Comparison of ENCODE assay signal across 11 cellular contexts in the genomic region with DNA sequence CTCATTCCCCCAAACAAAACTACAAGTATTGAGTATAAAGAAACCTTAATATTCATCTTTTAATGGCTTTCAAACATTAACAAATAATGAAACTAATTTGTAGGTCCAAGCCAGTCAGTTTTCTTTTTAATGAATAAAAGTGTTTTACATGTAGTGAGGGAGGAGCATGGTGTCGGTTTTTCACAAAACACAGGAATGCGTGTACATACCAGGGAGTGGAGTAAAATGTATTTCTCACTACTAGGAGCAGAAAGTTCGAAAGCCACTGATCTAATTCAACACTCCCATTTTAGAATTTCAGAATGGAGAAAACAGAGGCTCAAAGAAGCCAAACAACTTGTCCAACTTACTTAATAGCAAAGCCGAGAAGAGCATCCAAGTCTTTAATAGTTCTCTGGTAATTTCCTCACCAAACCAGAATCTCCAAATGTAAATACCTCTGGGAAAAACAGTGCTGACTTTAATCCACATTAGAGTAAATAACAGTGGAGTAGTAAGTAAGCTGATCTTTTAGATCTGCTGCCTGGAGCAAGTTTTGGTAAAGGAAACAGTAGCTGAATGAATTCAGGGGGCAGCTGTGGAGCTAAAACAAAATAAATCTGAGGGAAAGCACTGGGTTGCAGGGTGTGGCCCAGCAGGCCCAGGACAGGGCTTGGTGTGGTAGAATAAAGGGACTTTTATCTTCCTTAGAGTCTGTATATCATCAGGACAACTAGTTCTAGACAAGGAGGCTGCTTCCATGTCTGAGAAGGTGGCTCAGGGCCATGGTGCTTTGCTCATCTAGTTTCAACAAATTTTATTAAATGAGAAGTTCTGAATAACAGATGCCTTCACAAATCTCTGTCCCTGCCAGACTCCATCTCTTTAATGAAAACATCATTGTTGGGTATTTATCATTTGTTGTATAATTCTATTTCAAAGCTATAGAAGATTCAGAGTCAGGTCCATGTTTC. TPM values are rescaled to one million over a fixed set of nuclear protein-coding genes. Genes with fewer than 3 reads are reported as not detected.
DNase-seq lines count a peak whose midpoint lies in the region; ATAC-seq, FAIRE-seq and TF ChIP-seq lines count a peak whose summit lies in the region.
"Had no signal": no experiment of that assay in that cellular context is flagged by ENCODE, and none has a peak within 500 bp of the region (broad histone marks: within the 10 kb centered on the region; RNA-seq: fewer than 3 reads in every experiment).

No MANE protein-coding gene starts in this region.

- BruUV-seq in Calu3 (replicated peaks; lab: Mats Ljungman, UMichigan), result no TSS peak

- H3K9me3 ChIP-seq in T-helper 17 cell (ENCODE audit: control insufficient read depth, low read length, poor library complexity, severe bottlenecking), result no peaks in the 10 kb centered on the region
- H3K9me3 ChIP-seq in gastrocnemius medialis, result no peaks in the 10 kb centered on the region

- intact Hi-C loops in Calu3 (cut with micrococcal nuclease; ENCODE audit: unreplicated experiment) (no loop called here), gastrocnemius medialis (cut with DNase I; ENCODE audit: low total_unique reads) (loop anchor here (10.0 kb wide), 1 partner anchor 538 kb away; a partner anchor contains a TSS)

- no peak for ATAC-seq in T-helper 17 cell
- no peak for ATAC-seq in gastrocnemius medialis
- ATAC-seq in HG03520 (IDR thresholded peaks at IDR 0.05; ENCODE audit: unreplicated experiment), result no peak

- no peaks in the 10 kb centered on the region for H3K27me3 ChIP-seq in gastrocnemius medialis

- H3K36me3 ChIP-seq in gastrocnemius medialis, result no peaks in the 10 kb centered on the region

- no peak for DNase-seq in Calu3
- no peak for DNase-seq in T-helper 17 cell
- DNase-seq in foreskin melanocyte, result peak; percentile 53
- no peak for DNase-seq in gastrocnemius medialis
- no peak for DNase-seq in HuH-7.5 (ENCODE audit: low spot score)
- no peak for DNase-seq in urothelium cell line (ENCODE audit: low spot score)
- DNase-seq in cerebellar nuclear complex (lab: John Stamatoyannopoulos, UW), result no peak
- DNase-seq: erythroblast, NCI-H1417 treated with DMSO at 0.1 percent for 48 hours, SHP77 treated with DMSO at 0.1 percent for 48 hours had no signal

- CTCF ChIA-PET in Calu3 (lab: Charles Lee), result interaction anchor here (0.5 to 0.9 kb wide), 4 partner anchors 8 to 737 kb away, joined by 3 to 4 read pairs (median 4); a partner anchor contains a TSS

- peaks cover 66 to 79% of the 10 kb centered on the region in 2 donors for H3K4me1 ChIP-seq in gastrocnemius medialis

- H3K27ac ChIP-seq in gastrocnemius medialis, result peak overlapping the region; percentile 11 to 37 (median 26)

- H3K36me3 Mint-ChIP-seq in Calu3 (ENCODE audit: insufficient read depth, unreplicated experiment) (peaks cover 57% of the 10 kb centered on the region), T-helper 17 cell (ENCODE audit: low read depth) (peaks cover 5% of the 10 kb centered on the region)

- no peak for FAIRE-seq in urothelium cell line (lab: Jason Lieb, UNC)

- no peak for TF ChIP-seq POLR2A in gastrocnemius medialis (IDR thresholded peaks at IDR 0.05)

- in situ Hi-C loops in gastrocnemius medialis (cut with MboI; ENCODE audit: low sequenced_read_pairs in 4 of 4), result no loop called here

- no peak overlapping the region for H3K4me3 ChIP-seq in gastrocnemius medialis

- no peaks in the 10 kb centered on the region for H3K9me3 Mint-ChIP-seq in Calu3 (ENCODE audit: low read depth, unreplicated experiment)

- no peak overlapping the region for H3K27ac Mint-ChIP-seq in Calu3 (ENCODE audit: unreplicated experiment)
- H3K27ac Mint-ChIP-seq in T-helper 17 cell, result peak overlapping the region; percentile 82

- TF ChIP-seq CTCF in Calu3 (IDR thresholded peaks at IDR 0.05; ENCODE audit: unreplicated experiment) (no peak), gastrocnemius medialis (IDR thresholded peaks at IDR 0.05 in 4 of 5, conservative IDR thresholded peaks at IDR 0.05 in 1 of 5) (no peak)

- H3K4me1 Mint-ChIP-seq in Calu3 (ENCODE audit: low read depth, unreplicated experiment), result peaks cover 81% of the 10 kb centered on the region
- peaks cover 61% of the 10 kb centered on the region for H3K4me1 Mint-ChIP-seq in T-helper 17 cell

- H3K27me3 Mint-ChIP-seq in Calu3 (ENCODE audit: unreplicated experiment) (no peaks in the 10 kb centered on the region), T-helper 17 cell (no peaks in the 10 kb centered on the region)

- peak overlapping the region; percentile 4 for H3K4me3 Mint-ChIP-seq in Calu3 (ENCODE audit: low read depth, unreplicated experiment)
- peak overlapping the region; percentile 61 for H3K4me3 Mint-ChIP-seq in T-helper 17 cell

RNA-seq across cellular contexts. Expression of a gene that starts 7.8 kb away (rescaled TPM):
- total RNA-seq in Calu3 (2022) (250 and 267 TPM in 2 replicates), T-helper 17 cell (10 to 100 TPM; 78.7 to 83.3 TPM), gastrocnemius medialis (10 to 100 TPM; 27.1 to 55.8 (median 50.6) TPM)
